In the genomic region with DNA sequence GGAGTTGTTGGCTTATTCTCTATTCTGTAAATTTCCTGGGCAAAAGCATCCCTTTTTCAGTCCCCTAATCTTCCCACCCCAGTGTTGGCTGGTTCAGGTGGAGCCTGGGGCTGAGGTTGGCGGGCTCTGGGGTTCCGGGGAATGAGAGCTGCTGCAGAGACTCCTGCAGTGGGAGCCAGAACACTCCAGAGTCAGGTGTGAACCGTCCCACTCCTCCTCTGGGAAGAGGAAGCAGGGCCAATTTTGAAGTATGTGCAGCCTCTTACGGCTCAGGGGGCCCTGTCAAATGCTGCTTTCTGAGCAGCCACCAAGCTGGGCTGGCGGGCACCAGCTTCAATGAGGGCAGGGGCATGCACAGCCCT, we compare ENCODE assay signal across 11 cellular contexts. TPM values are rescaled to one million over a fixed set of nuclear protein-coding genes. Genes with fewer than 3 reads are reported as not detected.
A peak's percentile ranks its signal among the peaks of the same experiment; 100 is the strongest.
DNase-seq lines count a peak whose midpoint lies in the region; ATAC-seq and TF ChIP-seq lines count a peak whose summit lies in the region.
"Had no signal": no experiment of that assay in that cellular context is flagged by ENCODE, and none has a peak within 500 bp of the region (broad histone marks: within the 10 kb centered on the region; RNA-seq: fewer than 3 reads in every experiment).

No MANE protein-coding gene starts in this region.

- H3K36me3 ChIP-seq in esophagus (ENCODE audit: control insufficient read depth in 2 of 2, insufficient read depth in 2 of 2, low read length in 1 of 2), result peaks cover 25 to 74% of the 10 kb centered on the region in 2 donors
- peaks cover 100% of the 10 kb centered on the region for H3K36me3 ChIP-seq in upper lobe of right lung
- peaks cover 94% of the 10 kb centered on the region for H3K36me3 ChIP-seq in MG63

- H3K4me3 ChIP-seq in esophagus (ENCODE audit: low read depth in 1 of 2, low read length in 2 of 2) (no peak overlapping the region), upper lobe of right lung (no peak overlapping the region), MG63 (no peak overlapping the region)

- H3K4me1 ChIP-seq in esophagus (ENCODE audit: control insufficient read depth in 2 of 2, insufficient read depth in 2 of 2, low read length in 1 of 2) (peaks cover 15% of the 10 kb centered on the region in 2 donors), upper lobe of right lung (peaks cover 34% of the 10 kb centered on the region)

- TF ChIP-seq CTCF in omental fat pad (IDR thresholded peaks at IDR 0.05) (no peak), upper lobe of right lung (IDR thresholded peaks at IDR 0.05) (no peak)

- DNase-seq in Right ventricle myocardium superior (peak; percentile 43), left cardiac atrium (no peak), omental fat pad (ENCODE audit: low spot score) (no peak), upper lobe of right lung (no peak), NCI-H1105 (lab: John Stamatoyannopoulos, UW) (no peak), MG63 (no peak)
- DNase-seq: activated T-cell treated with anti-CD3 and anti-CD28 coated beads, Interleukin-2, amount 50 U/mL, for 1 hour; NCI-H2171; OCI-M1 had no signal

- H3K9me3 ChIP-seq in esophagus (ENCODE audit: control insufficient read depth in 2 of 2, insufficient read depth in 1 of 2, low read depth in 1 of 2, low read length in 1 of 2), result no peaks in the 10 kb centered on the region
- H3K9me3 ChIP-seq in upper lobe of right lung, result no peaks in the 10 kb centered on the region
- no peaks in the 10 kb centered on the region for H3K9me3 ChIP-seq in MG63

- WGBS in esophagus, 2 donors, result 70 to 71% methylated on average over 5 of the region's 5 CpGs

- H3K27me3 ChIP-seq in esophagus (ENCODE audit: control insufficient read depth in 1 of 2, insufficient read depth in 2 of 2, low read length in 2 of 2) (no peaks in the 10 kb centered on the region), upper lobe of right lung (no peaks in the 10 kb centered on the region), MG63 (no peaks in the 10 kb centered on the region)

- ATAC-seq in Right ventricle myocardium superior (ENCODE audit: poor library complexity) (peak; percentile 4), left cardiac atrium (no peak), omental fat pad (ENCODE audit: low FRiP score) (peak; percentile 5), upper lobe of right lung (no peak), GM21576 (IDR thresholded peaks at IDR 0.05; ENCODE audit: unreplicated experiment) (no peak)

- peak overlapping the region; percentile 6 to 45 for H3K27ac ChIP-seq in esophagus (ENCODE audit: low read depth in 2 of 2, low read length in 1 of 2)
- H3K27ac ChIP-seq in upper lobe of right lung, result peak overlapping the region; percentile 58

- intact Hi-C loops in Right ventricle myocardium superior (cut with DNase I) (no loop called here), left cardiac atrium (cut with DNase I) (no loop called here), upper lobe of right lung (cut with DNase I) (no loop called here)

RNA-seq across cellular contexts. Expression of gene JADE2, which starts 42.9 kb away (rescaled TPM):
- total RNA-seq in Right ventricle myocardium superior (25.9 TPM), left cardiac atrium (10 to 100 TPM; 34.7 to 49.0 TPM), omental fat pad (10 to 100 TPM; 17.8 to 72.7 (median 33.8) TPM), upper lobe of right lung (86.7 TPM)
- 1 to 10 TPM; 3.8 to 4.1 TPM for polyA plus RNA-seq in esophagus
- total RNA-seq in MG63 (2014; rRNA removed; shearing (Covaris generic); ENCODE audit: low replicate concordance), result 42.0 and 47.4 TPM in 2 replicates

Comparison
In these comparisons a context has a peak if more than half of its experiments do, and no peak if none do; other contexts are left out.
1. ATAC-seq: peak in Right ventricle myocardium superior (single experiment) and omental fat pad (single experiment); none in left cardiac atrium (0 of 2), upper lobe of right lung (single experiment) and GM21576 (single experiment).